11 cellular contexts compared by ENCODE assay signal in the genomic region with DNA sequence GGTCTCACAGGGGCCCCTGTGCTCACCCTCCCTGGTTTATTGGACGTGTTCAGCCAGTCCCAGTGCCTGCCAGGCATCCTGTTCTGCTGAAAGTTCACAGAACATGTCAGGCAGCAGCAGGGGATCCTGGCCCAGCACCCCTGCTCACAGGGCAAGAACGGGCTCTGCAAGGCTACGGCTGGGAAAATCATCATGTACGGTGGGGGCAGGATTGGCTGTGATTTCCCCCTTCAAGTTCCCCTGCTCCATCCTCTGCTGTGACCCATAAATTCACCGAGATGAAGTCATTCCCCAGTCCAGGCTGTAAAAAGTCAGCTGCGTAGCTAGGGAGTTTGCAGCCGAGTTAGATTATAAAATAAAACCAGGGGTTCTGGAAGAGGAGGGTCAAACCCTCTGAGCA.
"Had no signal": no experiment of that assay in that cellular context is flagged by ENCODE, and none has a peak within 500 bp of the region (broad histone marks: within the 10 kb centered on the region; RNA-seq: fewer than 3 reads in every experiment).

No MANE protein-coding gene starts in this region.

- H3K9me3 Mint-ChIP-seq: activated naive CD4-positive, alpha-beta T cell treated with anti-CD3 and anti-CD28 coated beads, Interleukin-2, amount 50 U/mL, for 24 hours; activated T-helper 17 cell treated with anti-CD3 and anti-CD28 coated beads, Interleukin-2, amount 50 U/mL, for 72 hours; central memory CD8-positive, alpha-beta T cell; dendritic cell treated with granulocyte-macrophage colony-stimulating factor and Interleukin-4, amounts not matched to agents 40 ng/mL and 50 ng/mL, for 4 days; stimulated activated naive CD8-positive, alpha-beta T cell treated with anti-CD3 and anti-CD28 coated beads, Interleukin-15, amount 100 ng/mL, for 72 hours; T-helper 1 cell treated with Interleukin-12 subunit alpha and Interleukin-12 subunit beta and Interleukin-4 antibody, amounts not matched to agents 30 μg/mL and 1 μg/mL, for 36 hours had no signal

- H3K27ac Mint-ChIP-seq: activated naive CD4-positive, alpha-beta T cell treated with anti-CD3 and anti-CD28 coated beads, Interleukin-2, amount 50 U/mL, for 24 hours; activated T-helper 17 cell treated with anti-CD3 and anti-CD28 coated beads, Interleukin-2, amount 50 U/mL, for 72 hours; dendritic cell treated with granulocyte-macrophage colony-stimulating factor and Interleukin-4, amounts not matched to agents 40 ng/mL and 50 ng/mL, for 4 days; T-helper 1 cell treated with Interleukin-12 subunit alpha and Interleukin-12 subunit beta and Interleukin-4 antibody, amounts not matched to agents 30 μg/mL and 1 μg/mL, for 36 hours; WTC11 had no signal

- H3K4me1 Mint-ChIP-seq: activated naive CD4-positive, alpha-beta T cell treated with anti-CD3 and anti-CD28 coated beads, Interleukin-2, amount 50 U/mL, for 24 hours; activated T-helper 17 cell treated with anti-CD3 and anti-CD28 coated beads, Interleukin-2, amount 50 U/mL, for 72 hours; central memory CD8-positive, alpha-beta T cell had no signal

- H3K27me3 Mint-ChIP-seq: activated naive CD4-positive, alpha-beta T cell treated with anti-CD3 and anti-CD28 coated beads, Interleukin-2, amount 50 U/mL, for 24 hours; activated T-helper 17 cell treated with anti-CD3 and anti-CD28 coated beads, Interleukin-2, amount 50 U/mL, for 72 hours; stimulated activated naive CD8-positive, alpha-beta T cell treated with anti-CD3 and anti-CD28 coated beads, Interleukin-15, amount 100 ng/mL, for 72 hours had no signal

- H3K9me3 ChIP-seq: thoracic aorta had no signal

- DNase-seq: activated CD4-positive, alpha-beta T cell treated with anti-CD3 and anti-CD28 coated beads for 48 hours; activated T-cell treated with anti-CD3 and anti-CD28 coated beads for 4 hours; stimulated activated CD4-positive, alpha-beta T cell treated with anti-CD3 and anti-CD28 coated beads, Interleukin-4, amount 100 ng/mL, for 1 hour; stimulated activated naive CD8-positive, alpha-beta T cell treated with anti-CD3 and anti-CD28 coated beads, Interleukin-15, amount 100 ng/mL, for 72 hours had no signal

- H3K36me3 Mint-ChIP-seq: activated naive CD4-positive, alpha-beta T cell treated with anti-CD3 and anti-CD28 coated beads, Interleukin-2, amount 50 U/mL, for 24 hours; WTC11 had no signal

- H3K27ac ChIP-seq: thoracic aorta had no signal

- H3K4me3 ChIP-seq: thoracic aorta had no signal

- H3K4me3 Mint-ChIP-seq: activated naive CD4-positive, alpha-beta T cell treated with anti-CD3 and anti-CD28 coated beads, Interleukin-2, amount 50 U/mL, for 24 hours; activated T-helper 17 cell treated with anti-CD3 and anti-CD28 coated beads, Interleukin-2, amount 50 U/mL, for 72 hours; central memory CD8-positive, alpha-beta T cell; dendritic cell treated with granulocyte-macrophage colony-stimulating factor and Interleukin-4, amounts not matched to agents 40 ng/mL and 50 ng/mL, for 4 days; stimulated activated naive CD8-positive, alpha-beta T cell treated with anti-CD3 and anti-CD28 coated beads, Interleukin-15, amount 100 ng/mL, for 72 hours; T-helper 1 cell treated with Interleukin-12 subunit alpha and Interleukin-12 subunit beta and Interleukin-4 antibody, amounts not matched to agents 30 μg/mL and 1 μg/mL, for 36 hours; WTC11 had no signal

- H3K36me3 ChIP-seq: thoracic aorta had no signal
